9 cellular contexts compared by ENCODE assay signal in genomic region chr3:126473292-126474168, GRCh38. TPM values are rescaled to one million over a fixed set of nuclear protein-coding genes. Genes with fewer than 3 reads are reported as not detected.
DNase-seq lines count a peak whose midpoint lies in the region; ATAC-seq lines count a peak whose summit lies in the region.
"Had no signal": no experiment of that assay in that cellular context is flagged by ENCODE, and none has a peak within 500 bp of the region (broad histone marks: within the 10 kb centered on the region; RNA-seq: fewer than 3 reads in every experiment).

No MANE protein-coding gene starts in this region.

- WGBS in urinary bladder, result 75% methylated on average over 14 of the region's 14 CpGs

- H3K4me1 ChIP-seq in urinary bladder (ENCODE audit: insufficient read depth), result peaks cover 5% of the 10 kb centered on the region

- H3K27ac Mint-ChIP-seq in activated T-helper 2 cell treated with anti-CD3 and anti-CD28 coated beads, Interferon-gamma antibody, Interleukin-2, Interleukin-4, amounts not matched to agents 10 μg/mL and 5 μg/mL and 100 μg/mL, durations not matched to agents 14 hours and 24 hours and 36 hours, result no peak overlapping the region

- no peak for ATAC-seq in Right ventricle myocardium inferior
- ATAC-seq in HG02610 (IDR thresholded peaks at IDR 0.05; ENCODE audit: unreplicated experiment), result no peak
- no peak for ATAC-seq in GM21576 (IDR thresholded peaks at IDR 0.05; ENCODE audit: unreplicated experiment)

- no peak overlapping the region for H3K27ac ChIP-seq in urinary bladder (ENCODE audit: low read depth)

- no peaks in the 10 kb centered on the region for H3K36me3 ChIP-seq in urinary bladder (ENCODE audit: insufficient read depth)

- peaks cover 30% of the 10 kb centered on the region for H3K4me1 Mint-ChIP-seq in activated T-helper 2 cell treated with anti-CD3 and anti-CD28 coated beads, Interferon-gamma antibody, Interleukin-2, Interleukin-4, amounts not matched to agents 10 μg/mL and 5 μg/mL and 100 μg/mL, durations not matched to agents 14 hours and 24 hours and 36 hours (ENCODE audit: low read depth)

- H3K36me3 Mint-ChIP-seq in activated T-helper 2 cell treated with anti-CD3 and anti-CD28 coated beads, Interferon-gamma antibody, Interleukin-2, Interleukin-4, amounts not matched to agents 10 μg/mL and 5 μg/mL and 100 μg/mL, durations not matched to agents 14 hours and 24 hours and 36 hours (ENCODE audit: low read depth), result peaks cover 55% of the 10 kb centered on the region

- intact Hi-C loops in Right ventricle myocardium inferior (cut with DNase I), result loop anchor here (5.0 kb wide), 1 partner anchor 206 kb away; no protein-coding TSS in a partner anchor
- intact Hi-C loops in cardiac septum (cut with DNase I), result loop anchor here (10.0 kb wide), 2 partner anchors 389 to 1201 kb away; partner anchors contain the start of genes ABTB1 and SLC41A3
- intact Hi-C loops in activated T-helper 2 cell treated with anti-CD3 and anti-CD28 coated beads, Interferon-gamma antibody, Interleukin-2, Interleukin-4, amounts not matched to agents 10 μg/mL and 5 μg/mL and 100 μg/mL, durations not matched to agents 14 hours and 24 hours and 36 hours (cut with micrococcal nuclease), result loop anchor here (10.0 kb wide), 1 partner anchor 119 kb away; the partner anchor contains the start of gene KLF15

- peak overlapping the region; percentile 11 for H3K4me3 ChIP-seq in urinary bladder (ENCODE audit: low read depth, low read length)

- DNase-seq in Right ventricle myocardium inferior (ENCODE audit: missing footprints), result peak; percentile 33
- DNase-seq in cardiac septum (ENCODE audit: low spot score), result no peak
- DNase-seq in activated T-helper 2 cell treated with anti-CD3 and anti-CD28 coated beads, Interferon-gamma antibody, Interleukin-2, Interleukin-4, amounts not matched to agents 10 μg/mL and 5 μg/mL and 100 μg/mL, durations not matched to agents 14 hours and 24 hours and 36 hours (ENCODE audit: low spot score), result no peak
- peak; percentile 44 for DNase-seq in left kidney (ENCODE audit: low read depth, low spot score)
- DNase-seq in NCI-H187 treated with DMSO at 0.1 percent for 48 hours (lab: John Stamatoyannopoulos, UW), result no peak
- DNase-seq: NCI-H2029 had no signal

- peak overlapping the region; percentile 94 for H3K4me3 Mint-ChIP-seq in activated T-helper 2 cell treated with anti-CD3 and anti-CD28 coated beads, Interferon-gamma antibody, Interleukin-2, Interleukin-4, amounts not matched to agents 10 μg/mL and 5 μg/mL and 100 μg/mL, durations not matched to agents 14 hours and 24 hours and 36 hours (ENCODE audit: low read depth)

- H3K9me3 Mint-ChIP-seq in activated T-helper 2 cell treated with anti-CD3 and anti-CD28 coated beads, Interferon-gamma antibody, Interleukin-2, Interleukin-4, amounts not matched to agents 10 μg/mL and 5 μg/mL and 100 μg/mL, durations not matched to agents 14 hours and 24 hours and 36 hours, result no peaks in the 10 kb centered on the region

- H3K27me3 Mint-ChIP-seq in activated T-helper 2 cell treated with anti-CD3 and anti-CD28 coated beads, Interferon-gamma antibody, Interleukin-2, Interleukin-4, amounts not matched to agents 10 μg/mL and 5 μg/mL and 100 μg/mL, durations not matched to agents 14 hours and 24 hours and 36 hours (ENCODE audit: low read depth), result no peaks in the 10 kb centered on the region

RNA-seq across cellular contexts. Expression of gene ZXDC, which starts 2.2 kb away (rescaled TPM):
- total RNA-seq in Right ventricle myocardium inferior (15.9 TPM), cardiac septum (22.0 TPM), urinary bladder (26.2 TPM)
- total RNA-seq in activated T-helper 2 cell treated with anti-CD3 and anti-CD28 coated beads, Interferon-gamma antibody, Interleukin-2, Interleukin-4, amounts not matched to agents 10 μg/mL and 5 μg/mL and 100 μg/mL, durations not matched to agents 14 hours and 24 hours and 36 hours, result 26.1 and 27.0 TPM in 2 replicates
- 16.4 TPM for polyA plus RNA-seq in urinary bladder

RNA-seq across cellular contexts. Expression of gene UROC1, which starts 44.0 kb away (rescaled TPM):
- not detected for total RNA-seq in Right ventricle myocardium inferior
- total RNA-seq in cardiac septum, result not detected
- total RNA-seq in activated T-helper 2 cell treated with anti-CD3 and anti-CD28 coated beads, Interferon-gamma antibody, Interleukin-2, Interleukin-4, amounts not matched to agents 10 μg/mL and 5 μg/mL and 100 μg/mL, durations not matched to agents 14 hours and 24 hours and 36 hours, result not detected in 2 replicates
- not detected for total RNA-seq in urinary bladder
- polyA plus RNA-seq in urinary bladder, result 0.03 TPM

RNA-seq across cellular contexts. Expression of gene CHST13, which starts 50.4 kb away (rescaled TPM):
- 0.60 TPM for total RNA-seq in Right ventricle myocardium inferior
- 0.16 TPM for total RNA-seq in cardiac septum
- 0.09 TPM in 1 of 2 replicates, not detected in the other for total RNA-seq in activated T-helper 2 cell treated with anti-CD3 and anti-CD28 coated beads, Interferon-gamma antibody, Interleukin-2, Interleukin-4, amounts not matched to agents 10 μg/mL and 5 μg/mL and 100 μg/mL, durations not matched to agents 14 hours and 24 hours and 36 hours
- total RNA-seq in urinary bladder, result 0.32 TPM
- polyA plus RNA-seq in urinary bladder, result 0.24 TPM

Comparison
In these comparisons a context has a peak if more than half of its experiments do, and no peak if none do; other contexts are left out.
1. DNase-seq: peak in Right ventricle myocardium inferior (single experiment) and left kidney (single experiment); none in cardiac septum (single experiment), activated T-helper 2 cell treated with anti-CD3 and anti-CD28 coated beads, Interferon-gamma antibody, Interleukin-2, Interleukin-4, amounts not matched to agents 10 μg/mL and 5 μg/mL and 100 μg/mL, durations not matched to agents 14 hours and 24 hours and 36 hours (single experiment) and NCI-H187 treated with DMSO at 0.1 percent for 48 hours (single experiment).